ENCODE assay signal across 1 cellular context in genomic region chr3:158644345-158644908, GRCh38.
TF ChIP-seq lines count a peak whose summit lies in the region.

TSS of gene GFM1 (plus strand) at chr3:158644527. CDS start at chr3:158644635, 108 bp downstream.

TF ChIP-seq in HepG2, 621 proteins besides CTCF, POLR2A, EP300 and RAD21 (continued from another document and continues in another):
- peak; percentile 34; the same call in 1 of the 2 replicates for TF ChIP-seq ZFP82 (CRISPR knock-in tag; IDR thresholded peaks at IDR 0.05; ENCODE audit: borderline replicate concordance)
- TF ChIP-seq SALL2 (CRISPR knock-in tag; IDR thresholded peaks at IDR 0.05), result peak; percentile 88
- no peak; the same call in 1 of the 2 replicates for TF ChIP-seq ZXDC (CRISPR knock-in tag; IDR thresholded peaks at IDR 0.05)
- no peak for TF ChIP-seq ZFP62 (CRISPR knock-in tag; IDR thresholded peaks at IDR 0.05)
- TF ChIP-seq, protein P1, sequence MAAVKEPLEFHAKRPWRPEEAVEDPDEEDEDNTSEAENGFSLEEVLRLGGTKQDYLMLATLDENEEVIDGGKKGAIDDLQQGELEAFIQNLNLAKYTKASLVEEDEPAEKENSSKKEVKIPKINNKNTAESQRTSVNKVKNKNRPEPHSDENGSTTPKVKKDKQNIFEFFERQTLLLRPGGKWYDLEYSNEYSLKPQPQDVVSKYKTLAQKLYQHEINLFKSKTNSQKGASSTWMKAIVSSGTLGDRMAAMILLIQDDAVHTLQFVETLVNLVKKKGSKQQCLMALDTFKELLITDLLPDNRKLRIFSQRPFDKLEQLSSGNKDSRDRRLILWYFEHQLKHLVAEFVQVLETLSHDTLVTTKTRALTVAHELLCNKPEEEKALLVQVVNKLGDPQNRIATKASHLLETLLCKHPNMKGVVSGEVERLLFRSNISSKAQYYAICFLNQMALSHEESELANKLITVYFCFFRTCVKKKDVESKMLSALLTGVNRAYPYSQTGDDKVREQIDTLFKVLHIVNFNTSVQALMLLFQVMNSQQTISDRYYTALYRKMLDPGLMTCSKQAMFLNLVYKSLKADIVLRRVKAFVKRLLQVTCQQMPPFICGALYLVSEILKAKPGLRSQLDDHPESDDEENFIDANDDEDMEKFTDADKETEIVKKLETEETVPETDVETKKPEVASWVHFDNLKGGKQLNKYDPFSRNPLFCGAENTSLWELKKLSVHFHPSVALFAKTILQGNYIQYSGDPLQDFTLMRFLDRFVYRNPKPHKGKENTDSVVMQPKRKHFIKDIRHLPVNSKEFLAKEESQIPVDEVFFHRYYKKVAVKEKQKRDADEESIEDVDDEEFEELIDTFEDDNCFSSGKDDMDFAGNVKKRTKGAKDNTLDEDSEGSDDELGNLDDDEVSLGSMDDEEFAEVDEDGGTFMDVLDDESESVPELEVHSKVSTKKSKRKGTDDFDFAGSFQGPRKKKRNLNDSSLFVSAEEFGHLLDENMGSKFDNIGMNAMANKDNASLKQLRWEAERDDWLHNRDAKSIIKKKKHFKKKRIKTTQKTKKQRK (IDR thresholded peaks at IDR 0.05; ENCODE audit: low read length), result no peak
- TF ChIP-seq, protein P2, sequence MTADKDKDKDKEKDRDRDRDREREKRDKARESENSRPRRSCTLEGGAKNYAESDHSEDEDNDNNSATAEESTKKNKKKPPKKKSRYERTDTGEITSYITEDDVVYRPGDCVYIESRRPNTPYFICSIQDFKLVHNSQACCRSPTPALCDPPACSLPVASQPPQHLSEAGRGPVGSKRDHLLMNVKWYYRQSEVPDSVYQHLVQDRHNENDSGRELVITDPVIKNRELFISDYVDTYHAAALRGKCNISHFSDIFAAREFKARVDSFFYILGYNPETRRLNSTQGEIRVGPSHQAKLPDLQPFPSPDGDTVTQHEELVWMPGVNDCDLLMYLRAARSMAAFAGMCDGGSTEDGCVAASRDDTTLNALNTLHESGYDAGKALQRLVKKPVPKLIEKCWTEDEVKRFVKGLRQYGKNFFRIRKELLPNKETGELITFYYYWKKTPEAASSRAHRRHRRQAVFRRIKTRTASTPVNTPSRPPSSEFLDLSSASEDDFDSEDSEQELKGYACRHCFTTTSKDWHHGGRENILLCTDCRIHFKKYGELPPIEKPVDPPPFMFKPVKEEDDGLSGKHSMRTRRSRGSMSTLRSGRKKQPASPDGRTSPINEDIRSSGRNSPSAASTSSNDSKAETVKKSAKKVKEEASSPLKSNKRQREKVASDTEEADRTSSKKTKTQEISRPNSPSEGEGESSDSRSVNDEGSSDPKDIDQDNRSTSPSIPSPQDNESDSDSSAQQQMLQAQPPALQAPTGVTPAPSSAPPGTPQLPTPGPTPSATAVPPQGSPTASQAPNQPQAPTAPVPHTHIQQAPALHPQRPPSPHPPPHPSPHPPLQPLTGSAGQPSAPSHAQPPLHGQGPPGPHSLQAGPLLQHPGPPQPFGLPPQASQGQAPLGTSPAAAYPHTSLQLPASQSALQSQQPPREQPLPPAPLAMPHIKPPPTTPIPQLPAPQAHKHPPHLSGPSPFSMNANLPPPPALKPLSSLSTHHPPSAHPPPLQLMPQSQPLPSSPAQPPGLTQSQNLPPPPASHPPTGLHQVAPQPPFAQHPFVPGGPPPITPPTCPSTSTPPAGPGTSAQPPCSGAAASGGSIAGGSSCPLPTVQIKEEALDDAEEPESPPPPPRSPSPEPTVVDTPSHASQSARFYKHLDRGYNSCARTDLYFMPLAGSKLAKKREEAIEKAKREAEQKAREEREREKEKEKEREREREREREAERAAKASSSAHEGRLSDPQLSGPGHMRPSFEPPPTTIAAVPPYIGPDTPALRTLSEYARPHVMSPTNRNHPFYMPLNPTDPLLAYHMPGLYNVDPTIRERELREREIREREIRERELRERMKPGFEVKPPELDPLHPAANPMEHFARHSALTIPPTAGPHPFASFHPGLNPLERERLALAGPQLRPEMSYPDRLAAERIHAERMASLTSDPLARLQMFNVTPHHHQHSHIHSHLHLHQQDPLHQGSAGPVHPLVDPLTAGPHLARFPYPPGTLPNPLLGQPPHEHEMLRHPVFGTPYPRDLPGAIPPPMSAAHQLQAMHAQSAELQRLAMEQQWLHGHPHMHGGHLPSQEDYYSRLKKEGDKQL (CRISPR knock-in tag; IDR thresholded peaks at IDR 0.05; ENCODE audit: low read depth), result no peak
- peak; percentile 66 for TF ChIP-seq CCAR2 (optimal IDR thresholded peaks at IDR 0.05; ENCODE audit: low read depth, low read length)
- no peak for TF ChIP-seq ZBTB43 (CRISPR knock-in tag; conservative IDR thresholded peaks at IDR 0.05)
- peak; percentile 61; the same call in 1 of the 2 replicates for TF ChIP-seq FOXO1 (CRISPR knock-in tag; IDR thresholded peaks at IDR 0.05)
- TF ChIP-seq, protein P3, sequence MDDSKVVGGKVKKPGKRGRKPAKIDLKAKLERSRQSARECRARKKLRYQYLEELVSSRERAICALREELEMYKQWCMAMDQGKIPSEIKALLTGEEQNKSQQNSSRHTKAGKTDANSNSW (CRISPR knock-in tag; IDR thresholded peaks at IDR 0.05; ENCODE audit: borderline replicate concordance), result peak; percentile 79; the same call in 1 of the 2 replicates
- peak; percentile 93 for TF ChIP-seq THAP7 (CRISPR knock-in tag; IDR thresholded peaks at IDR 0.05)
- TF ChIP-seq, protein P4, sequence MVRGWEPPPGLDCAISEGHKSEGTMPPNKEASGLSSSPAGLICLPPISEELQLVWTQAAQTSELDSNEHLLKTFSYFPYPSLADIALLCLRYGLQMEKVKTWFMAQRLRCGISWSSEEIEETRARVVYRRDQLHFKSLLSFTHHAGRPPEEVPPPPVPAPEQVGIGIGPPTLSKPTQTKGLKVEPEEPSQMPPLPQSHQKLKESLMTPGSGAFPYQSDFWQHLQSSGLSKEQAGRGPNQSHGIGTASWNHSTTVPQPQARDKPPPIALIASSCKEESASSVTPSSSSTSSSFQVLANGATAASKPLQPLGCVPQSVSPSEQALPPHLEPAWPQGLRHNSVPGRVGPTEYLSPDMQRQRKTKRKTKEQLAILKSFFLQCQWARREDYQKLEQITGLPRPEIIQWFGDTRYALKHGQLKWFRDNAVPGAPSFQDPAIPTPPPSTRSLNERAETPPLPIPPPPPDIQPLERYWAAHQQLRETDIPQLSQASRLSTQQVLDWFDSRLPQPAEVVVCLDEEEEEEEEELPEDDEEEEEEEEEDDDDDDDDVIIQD (CRISPR knock-in tag; IDR thresholded peaks at IDR 0.05; ENCODE audit: low read depth), result peak; percentile 98
- TF ChIP-seq SSRP1 (CRISPR knock-in tag; IDR thresholded peaks at IDR 0.05), result no peak
- no peak for TF ChIP-seq MAFF (IDR thresholded peaks at IDR 0.05; ENCODE audit: low read depth, low read length)
- peak; percentile 100 for TF ChIP-seq GABPB1 (CRISPR knock-in tag; IDR thresholded peaks at IDR 0.05)
- TF ChIP-seq FOXA3 (CRISPR knock-in tag; IDR thresholded peaks at IDR 0.05), result peak; percentile 65
- TF ChIP-seq TAF15 (IDR thresholded peaks at IDR 0.05; ENCODE audit: low read depth, low read length, poor library complexity, severe bottlenecking), result peak; percentile 44
- TF ChIP-seq ZBTB7A (CRISPR knock-in tag; IDR thresholded peaks at IDR 0.05), result no peak
- TF ChIP-seq E2F1 (CRISPR knock-in tag; IDR thresholded peaks at IDR 0.05), result no peak
- no peak for TF ChIP-seq HNRNPUL1 (IDR thresholded peaks at IDR 0.05; ENCODE audit: low read depth, low read length)
- peak; percentile 84; the same call in 1 of the 2 replicates for TF ChIP-seq NCOA1 (CRISPR knock-in tag; IDR thresholded peaks at IDR 0.05)
- no peak for TF ChIP-seq FOXP1 (IDR thresholded peaks at IDR 0.05)
- TF ChIP-seq FOXP1 (CRISPR knock-in tag; IDR thresholded peaks at IDR 0.05), result peak; percentile 25; the same call in 1 of the 2 replicates
- TF ChIP-seq ZBTB38 (CRISPR knock-in tag; IDR thresholded peaks at IDR 0.05), result peak; percentile 53; the same call in 1 of the 2 replicates
- TF ChIP-seq ZNF251 (CRISPR knock-in tag; IDR thresholded peaks at IDR 0.05), result no peak
- TF ChIP-seq NBN (conservative IDR thresholded peaks at IDR 0.05), result no peak
- TF ChIP-seq, protein P5, sequence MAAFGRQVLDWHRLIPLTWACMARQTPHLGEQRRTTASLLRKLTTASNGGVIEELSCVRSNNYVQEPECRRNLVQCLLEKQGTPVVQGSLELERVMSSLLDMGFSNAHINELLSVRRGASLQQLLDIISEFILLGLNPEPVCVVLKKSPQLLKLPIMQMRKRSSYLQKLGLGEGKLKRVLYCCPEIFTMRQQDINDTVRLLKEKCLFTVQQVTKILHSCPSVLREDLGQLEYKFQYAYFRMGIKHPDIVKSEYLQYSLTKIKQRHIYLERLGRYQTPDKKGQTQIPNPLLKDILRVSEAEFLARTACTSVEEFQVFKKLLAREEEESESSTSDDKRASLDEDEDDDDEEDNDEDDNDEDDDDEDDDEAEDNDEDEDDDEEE (CRISPR knock-in tag; IDR thresholded peaks at IDR 0.05), result peak; percentile 76; the same call in 1 of the 2 replicates
- peak; percentile 52; the same call in 1 of the 2 replicates for TF ChIP-seq ZNF770 (CRISPR knock-in tag; IDR thresholded peaks at IDR 0.05)
- TF ChIP-seq NR3C1 (CRISPR knock-in tag; IDR thresholded peaks at IDR 0.05), result no peak
- TF ChIP-seq SAP130 (CRISPR knock-in tag; IDR thresholded peaks at IDR 0.05; ENCODE audit: low read depth), result peak; percentile 99
- TF ChIP-seq, protein P6, sequence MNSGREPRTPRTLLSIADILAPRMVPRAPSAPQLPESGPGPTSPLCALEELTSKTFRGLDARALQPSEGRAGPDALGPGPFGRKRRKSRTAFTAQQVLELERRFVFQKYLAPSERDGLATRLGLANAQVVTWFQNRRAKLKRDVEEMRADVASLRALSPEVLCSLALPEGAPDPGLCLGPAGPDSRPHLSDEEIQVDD (CRISPR knock-in tag; IDR thresholded peaks at IDR 0.05; ENCODE audit: borderline replicate concordance), result no peak
- TF ChIP-seq ZNF768 (CRISPR knock-in tag; IDR thresholded peaks at IDR 0.05), result peak; percentile 75
- TF ChIP-seq YY1 (IDR thresholded peaks at IDR 0.05; ENCODE audit: insufficient read depth, insufficient replicate concordance, low read depth, low read length), result peak; percentile 64
- no peak for TF ChIP-seq SNAI1 (CRISPR knock-in tag; IDR thresholded peaks at IDR 0.05; ENCODE audit: borderline replicate concordance)
- TF ChIP-seq ZNF383 (CRISPR knock-in tag; IDR thresholded peaks at IDR 0.05; ENCODE audit: borderline replicate concordance), result no peak
- no peak for TF ChIP-seq PAX8 (CRISPR knock-in tag; IDR thresholded peaks at IDR 0.05; ENCODE audit: borderline replicate concordance)
- peak; percentile 80; the same call in 1 of the 2 replicates for TF ChIP-seq ETV6 (CRISPR knock-in tag; conservative IDR thresholded peaks at IDR 0.05)
- TF ChIP-seq ZNF615 (CRISPR knock-in tag; IDR thresholded peaks at IDR 0.05; ENCODE audit: borderline replicate concordance), result no peak
- peak; percentile 62 for TF ChIP-seq HMG20A (CRISPR knock-in tag; IDR thresholded peaks at IDR 0.05; ENCODE audit: borderline replicate concordance)
- peak; percentile 95; the same call in 1 of the 2 replicates for TF ChIP-seq NRL (CRISPR knock-in tag; IDR thresholded peaks at IDR 0.05; ENCODE audit: borderline replicate concordance)
- peak; percentile 98 for TF ChIP-seq GATAD1 (CRISPR knock-in tag; IDR thresholded peaks at IDR 0.05)
